9 cellular contexts compared by ENCODE assay signal in genomic region chr17:59001158-59001814, GRCh38.
DNase-seq lines count a peak whose midpoint lies in the region; ATAC-seq, FAIRE-seq and TF ChIP-seq lines count a peak whose summit lies in the region.
"Had no signal": no experiment of that assay in that cellular context is flagged by ENCODE, and none has a peak within 500 bp of the region (broad histone marks: within the 10 kb centered on the region; RNA-seq: fewer than 3 reads in every experiment).

No MANE protein-coding gene starts in this region.

- H3K4me3 ChIP-seq in CD4-positive, alpha-beta memory T cell (ENCODE audit: low read length in 2 of 2): peak overlapping the region; percentile 21 to 44
- peak overlapping the region; percentile 41 for H3K4me3 ChIP-seq in epithelial cell of proximal tubule (ENCODE audit: low read depth, low read length)
- peak overlapping the region in 1 of 4 donors; percentile 12 for H3K4me3 ChIP-seq in pancreas
- H3K4me3 ChIP-seq: ovary had no signal

- TF ChIP-seq CTCF in epithelial cell of proximal tubule (conservative IDR thresholded peaks at IDR 0.05; ENCODE audit: low read depth, low read length) (no peak), pancreas (IDR thresholded peaks at IDR 0.05) (no peak), type B pancreatic cell (conservative IDR thresholded peaks at IDR 0.05) (no peak)

- no peaks in the 10 kb centered on the region for H3K9me3 Mint-ChIP-seq in CD4-positive, alpha-beta memory T cell
- H3K9me3 Mint-ChIP-seq in IgD-negative memory B cell: no peaks in the 10 kb centered on the region
- no peaks in the 10 kb centered on the region for H3K9me3 Mint-ChIP-seq in type B pancreatic cell

- peaks cover 9 to 17% (median 13%) of the 10 kb centered on the region in 4 donors for H3K4me1 Mint-ChIP-seq in CD4-positive, alpha-beta memory T cell
- H3K4me1 Mint-ChIP-seq in IgD-negative memory B cell (peaks cover 19 to 26% (median 20%) of the 10 kb centered on the region in 3 donors), type B pancreatic cell (ENCODE audit: unreplicated experiment) (peaks cover 5% of the 10 kb centered on the region)

- H3K4me1 ChIP-seq in CD4-positive, alpha-beta memory T cell (ENCODE audit: insufficient read depth, low read length): peaks cover 6% of the 10 kb centered on the region
- H3K4me1 ChIP-seq in pancreas: no peaks in the 10 kb centered on the region

- H3K36me3 ChIP-seq in CD4-positive, alpha-beta memory T cell (ENCODE audit: insufficient read depth, low read length): no peaks in the 10 kb centered on the region
- peaks cover 0 to 7% (median 0%) of the 10 kb centered on the region in 3 donors for H3K36me3 ChIP-seq in pancreas
- H3K36me3 ChIP-seq: ovary had no signal

- H3K27me3 ChIP-seq in CD4-positive, alpha-beta memory T cell (ENCODE audit: insufficient read depth, low read length): no peaks in the 10 kb centered on the region
- no peaks in the 10 kb centered on the region for H3K27me3 ChIP-seq in pancreas
- H3K27me3 ChIP-seq: ovary had no signal

- POLR2A ChIA-PET in CD4-positive, alpha-beta memory T cell (lab: Charles Lee; ENCODE audit: partially characterized antibody): interaction anchor here (0.7 to 1.5 kb wide), 4 partner anchors 9 to 483 kb away, joined by 3 to 12 read pairs (median 3); no protein-coding TSS in a partner anchor

- H3K36me3 Mint-ChIP-seq in CD4-positive, alpha-beta memory T cell: peaks cover 21 to 38% of the 10 kb centered on the region in 2 donors
- no peaks in the 10 kb centered on the region for H3K36me3 Mint-ChIP-seq in IgD-negative memory B cell
- peaks cover 9% of the 10 kb centered on the region for H3K36me3 Mint-ChIP-seq in type B pancreatic cell

- ATAC-seq in GM21515 (IDR thresholded peaks at IDR 0.05; ENCODE audit: unreplicated experiment): peak; percentile 88
- ATAC-seq in pancreas: peak in 3 of 4 donors; percentile 70 to 79 (median 75)

- H3K9me3 ChIP-seq in CD4-positive, alpha-beta memory T cell (ENCODE audit: control insufficient read depth in 1 of 2, low read length in 2 of 2): no peaks in the 10 kb centered on the region
- H3K9me3 ChIP-seq in pancreas: no peaks in the 10 kb centered on the region
- H3K9me3 ChIP-seq: ovary had no signal

- DNase-seq in CD4-positive, alpha-beta memory T cell: peak; percentile 64 to 82 (median 68)
- DNase-seq in activated CD8-positive, alpha-beta memory T cell treated with anti-CD3 and anti-CD28 coated beads for 1 hour (ENCODE audit: extremely low read depth in 1 of 2, low read depth in 1 of 2): peak; percentile 36 to 44
- DNase-seq in epithelial cell of proximal tubule (ENCODE audit: low read depth): peak; percentile 69
- peak in 2 of 6 donors; percentile 8 to 36 for DNase-seq in pancreas
- DNase-seq in type B pancreatic cell (ENCODE audit: extremely low spot score, unreplicated experiment): no peak
- DNase-seq in SW480 (ENCODE audit: low spot score): no peak

- intact Hi-C loops in CD4-positive, alpha-beta memory T cell (cut with micrococcal nuclease): loop anchor here (1.0 kb wide), 1 partner anchor 483 kb away; no protein-coding TSS in a partner anchor
- intact Hi-C loops in pancreas (cut with DNase I): loop anchor here in 2 of 3 donors (10.0 kb wide), 2 partner anchors 286 to 416 kb away; no protein-coding TSS in a partner anchor

- peak overlapping the region; percentile 96 to 98 (median 97) for H3K27ac Mint-ChIP-seq in CD4-positive, alpha-beta memory T cell
- H3K27ac Mint-ChIP-seq in IgD-negative memory B cell (peak overlapping the region; percentile 95 to 99 (median 99)), type B pancreatic cell (peak overlapping the region; percentile 87)

- peak overlapping the region; percentile 77 to 96 (median 86) for H3K4me3 Mint-ChIP-seq in CD4-positive, alpha-beta memory T cell
- H3K4me3 Mint-ChIP-seq in IgD-negative memory B cell (peak overlapping the region; percentile 82 to 95 (median 91)), type B pancreatic cell (no peak overlapping the region)

- WGBS in pancreas, 2 donors: 63 to 68% methylated on average over 10 of the region's 10 CpGs

- H3K27me3 Mint-ChIP-seq in CD4-positive, alpha-beta memory T cell: no peaks in the 10 kb centered on the region
- H3K27me3 Mint-ChIP-seq in IgD-negative memory B cell (no peaks in the 10 kb centered on the region), type B pancreatic cell (no peaks in the 10 kb centered on the region)

- no peak for FAIRE-seq in pancreas (lab: Jason Lieb, UNC)

- CTCF ChIA-PET in CD4-positive, alpha-beta memory T cell (lab: Charles Lee; ENCODE audit: partially characterized antibody): interaction anchor here (0.6 to 2.8 kb wide), 4 partner anchors 412 to 485 kb away, joined by 3 to 18 read pairs (median 4); no protein-coding TSS in a partner anchor

- peak overlapping the region; percentile 72 for H3K27ac ChIP-seq in CD4-positive, alpha-beta memory T cell (ENCODE audit: low read depth, low read length)
- H3K27ac ChIP-seq in pancreas: peak overlapping the region in 3 of 4 donors; percentile 11 to 60 (median 37)
- H3K27ac ChIP-seq: ovary had no signal

Comparison
In these comparisons a context has a peak if more than half of its experiments do, and no peak if none do; other contexts are left out.
1. DNase-seq: peak in CD4-positive, alpha-beta memory T cell (5 of 5), activated CD8-positive, alpha-beta memory T cell treated with anti-CD3 and anti-CD28 coated beads for 1 hour (2 of 2) and epithelial cell of proximal tubule (single experiment); none in type B pancreatic cell (single experiment) and SW480 (single experiment).
2. Peak in every context shown above with its lines, with median percentiles within 50 percentile points of each other: H3K27ac Mint-ChIP-seq.